Comparison of ENCODE assay signal across 8 cellular contexts in genomic region chr17:7685533-7686220, GRCh38. TPM values are rescaled to one million over a fixed set of nuclear protein-coding genes. Genes with fewer than 3 reads are reported as not detected.
DNase-seq lines count a peak whose midpoint lies in the region; ATAC-seq, FAIRE-seq and TF ChIP-seq lines count a peak whose summit lies in the region.

No MANE protein-coding gene starts in this region.

- H3K4me3 ChIP-seq in hepatocyte: peak overlapping the region; percentile 79

- TF ChIP-seq POLR2A in GM12891 (IDR thresholded peaks at IDR 0.05; ENCODE audit: low read depth, low read length): peak; percentile 72

- H3K27ac ChIP-seq in hepatocyte: peak overlapping the region; percentile 99

- H2AFZ ChIP-seq in hepatocyte: peak overlapping the region; percentile 42

- WGBS in hepatocyte (ENCODE audit: low lambda C conversion rate, missing lambda C conversion rate): 8% methylated on average over 44 of the region's 44 CpGs

- no peak for TF ChIP-seq CTCF in hepatocyte (IDR thresholded peaks at IDR 0.05; ENCODE audit: poor library complexity)

- peak; percentile 63 for ATAC-seq in HG02798 (IDR thresholded peaks at IDR 0.05; ENCODE audit: poor library complexity, unreplicated experiment)

- peaks cover 23% of the 10 kb centered on the region for H3K4me1 ChIP-seq in hepatocyte (ENCODE audit: insufficient read depth)

- H3K9me2 ChIP-seq in hepatocyte (replicated peaks; ENCODE audit: insufficient read depth): no peaks in the 10 kb centered on the region

- peaks cover 70% of the 10 kb centered on the region for H3K79me2 ChIP-seq in hepatocyte

- DNase-seq in GM12891 (ENCODE audit: insufficient read length, low spot score): peak; percentile 68
- peak; percentile 94 for DNase-seq in NCI-H146 treated with DMSO at 0.1 percent for 48 hours (lab: John Stamatoyannopoulos, UW; ENCODE audit: unreplicated experiment)
- peak; percentile 78 for DNase-seq in T1000 (lab: John Stamatoyannopoulos, UW)
- DNase-seq in astrocyte of the hippocampus (ENCODE audit: low read depth, low spot score): peak; percentile 96
- peak; percentile 97 for DNase-seq in hepatocyte (ENCODE audit: low spot score)
- peak; percentile 99 for DNase-seq in retina
- no peak for DNase-seq in inferior parietal cortex (ENCODE audit: extremely low spot score)

- H3K9me3 ChIP-seq in hepatocyte (ENCODE audit: low read depth): no peaks in the 10 kb centered on the region

- peak; percentile 83 for FAIRE-seq in GM12891 (lab: Jason Lieb, UNC)

- H3K27me3 ChIP-seq in hepatocyte: no peaks in the 10 kb centered on the region

- peak overlapping the region; percentile 82 for H3K4me2 ChIP-seq in hepatocyte

- H4K20me1 ChIP-seq in hepatocyte (ENCODE audit: insufficient read depth, poor library complexity, severe bottlenecking): no peaks in the 10 kb centered on the region

- H3K36me3 ChIP-seq in hepatocyte (replicated peaks; ENCODE audit: insufficient read depth, low read depth): no peaks in the 10 kb centered on the region

TF ChIP-seq in GM12891, 5 proteins besides CTCF, POLR2A, EP300 and RAD21:
- TF ChIP-seq PAX5 (IDR thresholded peaks at IDR 0.05; ENCODE audit: insufficient read depth, low read length, severe bottlenecking) (peak; percentile 30), SPI1 (IDR thresholded peaks at IDR 0.05; ENCODE audit: low read depth, low read length) (no peak)

RNA-seq across cellular contexts. Expression of gene TP53, which starts 1.6 kb away (rescaled TPM):
- polyA plus RNA-seq in GM12891 (2012; ENCODE audit: low read depth, missing spikeins): 65.0 TPM
- total RNA-seq in hepatocyte: 24.2 and 29.6 TPM in 2 replicates
- 26.9 and 31.7 TPM in 2 replicates for polyA plus RNA-seq in hepatocyte

RNA-seq across cellular contexts. Expression of gene WRAP53, which starts 2.6 kb away (rescaled TPM):
- 14.5 TPM for polyA plus RNA-seq in GM12891 (2012; ENCODE audit: low read depth, missing spikeins)
- 3.8 and 7.8 TPM in 2 replicates for total RNA-seq in hepatocyte
- 9.0 and 12.0 TPM in 2 replicates for polyA plus RNA-seq in hepatocyte

RNA-seq across cellular contexts. Expression of gene EFNB3, which starts 19.3 kb away (rescaled TPM):
- not detected for polyA plus RNA-seq in GM12891 (2012; ENCODE audit: low read depth, missing spikeins)
- total RNA-seq in hepatocyte: 7.4 and 8.6 TPM in 2 replicates
- polyA plus RNA-seq in hepatocyte: 10.6 and 16.6 TPM in 2 replicates

RNA-seq across cellular contexts. Expression of gene DNAH2, which starts 31.9 kb away (rescaled TPM):
- not detected for polyA plus RNA-seq in GM12891 (2012; ENCODE audit: low read depth, missing spikeins)
- 0.77 and 1.0 TPM in 2 replicates for total RNA-seq in hepatocyte
- 2.1 and 4.0 TPM in 2 replicates for polyA plus RNA-seq in hepatocyte

RNA-seq across cellular contexts. Expression of gene ATP1B2, which starts 35.0 kb away (rescaled TPM):
- 0.15 TPM for polyA plus RNA-seq in GM12891 (2012; ENCODE audit: low read depth, missing spikeins)
- total RNA-seq in hepatocyte: 0.04 and 0.23 TPM in 2 replicates
- 2.2 and 2.5 TPM in 2 replicates for polyA plus RNA-seq in hepatocyte
